ENCODE assay signal across 1 cellular context in genomic region chr12:75892779-75893408, GRCh38.
TF ChIP-seq lines count a peak whose summit lies in the region.

No MANE protein-coding gene starts in this region.

TF ChIP-seq in K562, 482 proteins besides CTCF, POLR2A, EP300 and RAD21 (continued from another document and continues in another):
- no peak for TF ChIP-seq GTF3C2 (IDR thresholded peaks at IDR 0.05; ENCODE audit: borderline replicate concordance, extremely low read depth, insufficient read length)
- TF ChIP-seq ETS2 (tag; IDR thresholded peaks at IDR 0.05; ENCODE audit: borderline replicate concordance, poor library complexity, severe bottlenecking), result no peak
- TF ChIP-seq ZNF24 (IDR thresholded peaks at IDR 0.05), result 0 out of 2 replicates have a peak, but pooled peaks have one; percentile 51
- TF ChIP-seq NR2F6 (CRISPR knock-in tag; IDR thresholded peaks at IDR 0.05), result no peak
- peak; percentile 57; the same call in 1 of the 2 replicates for TF ChIP-seq MYC (IDR thresholded peaks at IDR 0.05; ENCODE audit: low read depth, low read length)
- no peak for TF ChIP-seq MYC (CRISPR knock-in tag; IDR thresholded peaks at IDR 0.05; ENCODE audit: borderline replicate concordance, low read depth)
- peak; percentile 67 for TF ChIP-seq TAF1 (IDR thresholded peaks at IDR 0.05; ENCODE audit: control insufficient read depth, extremely low read depth, insufficient read depth, low read length, severe bottlenecking)
- peak; percentile 99 for TF ChIP-seq STAT5A (IDR thresholded peaks at IDR 0.05; ENCODE audit: borderline replicate concordance, low read length)
- TF ChIP-seq PCBP2 (IDR thresholded peaks at IDR 0.05; ENCODE audit: low read depth, low read length, poor library complexity, severe bottlenecking), result no peak
- TF ChIP-seq CBFA2T3 (IDR thresholded peaks at IDR 0.05), result peak; percentile 99
- TF ChIP-seq RFX7 (CRISPR knock-in tag; IDR thresholded peaks at IDR 0.05), result no peak
- TF ChIP-seq ETS1 (conservative IDR thresholded peaks at IDR 0.05; ENCODE audit: control insufficient read depth, low read depth, low read length), result peak; percentile 88; the same call in 1 of the 2 replicates
- TF ChIP-seq, protein P1, sequence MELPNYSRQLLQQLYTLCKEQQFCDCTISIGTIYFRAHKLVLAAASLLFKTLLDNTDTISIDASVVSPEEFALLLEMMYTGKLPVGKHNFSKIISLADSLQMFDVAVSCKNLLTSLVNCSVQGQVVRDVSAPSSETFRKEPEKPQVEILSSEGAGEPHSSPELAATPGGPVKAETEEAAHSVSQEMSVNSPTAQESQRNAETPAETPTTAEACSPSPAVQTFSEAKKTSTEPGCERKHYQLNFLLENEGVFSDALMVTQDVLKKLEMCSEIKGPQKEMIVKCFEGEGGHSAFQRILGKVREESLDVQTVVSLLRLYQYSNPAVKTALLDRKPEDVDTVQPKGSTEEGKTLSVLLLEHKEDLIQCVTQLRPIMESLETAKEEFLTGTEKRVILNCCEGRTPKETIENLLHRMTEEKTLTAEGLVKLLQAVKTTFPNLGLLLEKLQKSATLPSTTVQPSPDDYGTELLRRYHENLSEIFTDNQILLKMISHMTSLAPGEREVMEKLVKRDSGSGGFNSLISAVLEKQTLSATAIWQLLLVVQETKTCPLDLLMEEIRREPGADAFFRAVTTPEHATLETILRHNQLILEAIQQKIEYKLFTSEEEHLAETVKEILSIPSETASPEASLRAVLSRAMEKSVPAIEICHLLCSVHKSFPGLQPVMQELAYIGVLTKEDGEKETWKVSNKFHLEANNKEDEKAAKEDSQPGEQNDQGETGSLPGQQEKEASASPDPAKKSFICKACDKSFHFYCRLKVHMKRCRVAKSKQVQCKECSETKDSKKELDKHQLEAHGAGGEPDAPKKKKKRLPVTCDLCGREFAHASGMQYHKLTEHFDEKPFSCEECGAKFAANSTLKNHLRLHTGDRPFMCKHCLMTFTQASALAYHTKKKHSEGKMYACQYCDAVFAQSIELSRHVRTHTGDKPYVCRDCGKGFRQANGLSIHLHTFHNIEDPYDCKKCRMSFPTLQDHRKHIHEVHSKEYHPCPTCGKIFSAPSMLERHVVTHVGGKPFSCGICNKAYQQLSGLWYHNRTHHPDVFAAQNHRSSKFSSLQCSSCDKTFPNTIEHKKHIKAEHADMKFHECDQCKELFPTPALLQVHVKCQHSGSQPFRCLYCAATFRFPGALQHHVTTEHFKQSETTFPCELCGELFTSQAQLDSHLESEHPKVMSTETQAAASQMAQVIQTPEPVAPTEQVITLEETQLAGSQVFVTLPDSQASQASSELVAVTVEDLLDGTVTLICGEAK (IDR thresholded peaks at IDR 0.05), result 0 out of 2 replicates have a peak, but pooled peaks have one; percentile 43
- TF ChIP-seq, protein P1 (CRISPR knock-in tag; IDR thresholded peaks at IDR 0.05), result no peak
- no peak for TF ChIP-seq RBM22 (IDR thresholded peaks at IDR 0.05; ENCODE audit: low read depth, low read length, poor library complexity, severe bottlenecking)
- TF ChIP-seq, protein P2, sequence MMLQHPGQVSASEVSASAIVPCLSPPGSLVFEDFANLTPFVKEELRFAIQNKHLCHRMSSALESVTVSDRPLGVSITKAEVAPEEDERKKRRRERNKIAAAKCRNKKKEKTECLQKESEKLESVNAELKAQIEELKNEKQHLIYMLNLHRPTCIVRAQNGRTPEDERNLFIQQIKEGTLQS (IDR thresholded peaks at IDR 0.05), result peak; percentile 76
- TF ChIP-seq, protein P2 (CRISPR knock-in tag; conservative IDR thresholded peaks at IDR 0.05), result no peak
- TF ChIP-seq EGR1 (conservative IDR thresholded peaks at IDR 0.05), result peak; percentile 94
- TF ChIP-seq FOS (IDR thresholded peaks at IDR 0.05; ENCODE audit: extremely low read depth, insufficient read length), result peak; percentile 25
- TF ChIP-seq, protein P3, sequence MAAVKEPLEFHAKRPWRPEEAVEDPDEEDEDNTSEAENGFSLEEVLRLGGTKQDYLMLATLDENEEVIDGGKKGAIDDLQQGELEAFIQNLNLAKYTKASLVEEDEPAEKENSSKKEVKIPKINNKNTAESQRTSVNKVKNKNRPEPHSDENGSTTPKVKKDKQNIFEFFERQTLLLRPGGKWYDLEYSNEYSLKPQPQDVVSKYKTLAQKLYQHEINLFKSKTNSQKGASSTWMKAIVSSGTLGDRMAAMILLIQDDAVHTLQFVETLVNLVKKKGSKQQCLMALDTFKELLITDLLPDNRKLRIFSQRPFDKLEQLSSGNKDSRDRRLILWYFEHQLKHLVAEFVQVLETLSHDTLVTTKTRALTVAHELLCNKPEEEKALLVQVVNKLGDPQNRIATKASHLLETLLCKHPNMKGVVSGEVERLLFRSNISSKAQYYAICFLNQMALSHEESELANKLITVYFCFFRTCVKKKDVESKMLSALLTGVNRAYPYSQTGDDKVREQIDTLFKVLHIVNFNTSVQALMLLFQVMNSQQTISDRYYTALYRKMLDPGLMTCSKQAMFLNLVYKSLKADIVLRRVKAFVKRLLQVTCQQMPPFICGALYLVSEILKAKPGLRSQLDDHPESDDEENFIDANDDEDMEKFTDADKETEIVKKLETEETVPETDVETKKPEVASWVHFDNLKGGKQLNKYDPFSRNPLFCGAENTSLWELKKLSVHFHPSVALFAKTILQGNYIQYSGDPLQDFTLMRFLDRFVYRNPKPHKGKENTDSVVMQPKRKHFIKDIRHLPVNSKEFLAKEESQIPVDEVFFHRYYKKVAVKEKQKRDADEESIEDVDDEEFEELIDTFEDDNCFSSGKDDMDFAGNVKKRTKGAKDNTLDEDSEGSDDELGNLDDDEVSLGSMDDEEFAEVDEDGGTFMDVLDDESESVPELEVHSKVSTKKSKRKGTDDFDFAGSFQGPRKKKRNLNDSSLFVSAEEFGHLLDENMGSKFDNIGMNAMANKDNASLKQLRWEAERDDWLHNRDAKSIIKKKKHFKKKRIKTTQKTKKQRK (IDR thresholded peaks at IDR 0.05; ENCODE audit: borderline replicate concordance, low read depth, low read length), result no peak
- no peak for TF ChIP-seq ZNF121 (CRISPR knock-in tag; conservative IDR thresholded peaks at IDR 0.05)
- TF ChIP-seq, protein P4, sequence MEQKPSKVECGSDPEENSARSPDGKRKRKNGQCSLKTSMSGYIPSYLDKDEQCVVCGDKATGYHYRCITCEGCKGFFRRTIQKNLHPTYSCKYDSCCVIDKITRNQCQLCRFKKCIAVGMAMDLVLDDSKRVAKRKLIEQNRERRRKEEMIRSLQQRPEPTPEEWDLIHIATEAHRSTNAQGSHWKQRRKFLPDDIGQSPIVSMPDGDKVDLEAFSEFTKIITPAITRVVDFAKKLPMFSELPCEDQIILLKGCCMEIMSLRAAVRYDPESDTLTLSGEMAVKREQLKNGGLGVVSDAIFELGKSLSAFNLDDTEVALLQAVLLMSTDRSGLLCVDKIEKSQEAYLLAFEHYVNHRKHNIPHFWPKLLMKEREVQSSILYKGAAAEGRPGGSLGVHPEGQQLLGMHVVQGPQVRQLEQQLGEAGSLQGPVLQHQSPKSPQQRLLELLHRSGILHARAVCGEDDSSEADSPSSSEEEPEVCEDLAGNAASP (IDR thresholded peaks at IDR 0.05), result no peak
- peak; percentile 85; the same call in 1 of the 2 replicates for TF ChIP-seq MBD2 (IDR thresholded peaks at IDR 0.05; ENCODE audit: borderline replicate concordance, low read depth)
- no peak for TF ChIP-seq ATF1 (CRISPR knock-in tag; IDR thresholded peaks at IDR 0.05)
- peak; percentile 63; the same call in 1 of the 2 replicates for TF ChIP-seq ATF1 (tag; IDR thresholded peaks at IDR 0.05)
- TF ChIP-seq ARNT (IDR thresholded peaks at IDR 0.05), result peak; percentile 90 to 97
- no peak for TF ChIP-seq ZNF668 (CRISPR knock-in tag; IDR thresholded peaks at IDR 0.05)
- no peak for TF ChIP-seq HSF4 (CRISPR knock-in tag; IDR thresholded peaks at IDR 0.05; ENCODE audit: borderline replicate concordance)
- peak; percentile 100 for TF ChIP-seq KDM1A (IDR thresholded peaks at IDR 0.05)
- TF ChIP-seq ZSCAN29 (IDR thresholded peaks at IDR 0.05), result no peak
- TF ChIP-seq ARID3B (CRISPR knock-in tag; IDR thresholded peaks at IDR 0.05; ENCODE audit: borderline replicate concordance), result no peak
- TF ChIP-seq, protein P5, sequence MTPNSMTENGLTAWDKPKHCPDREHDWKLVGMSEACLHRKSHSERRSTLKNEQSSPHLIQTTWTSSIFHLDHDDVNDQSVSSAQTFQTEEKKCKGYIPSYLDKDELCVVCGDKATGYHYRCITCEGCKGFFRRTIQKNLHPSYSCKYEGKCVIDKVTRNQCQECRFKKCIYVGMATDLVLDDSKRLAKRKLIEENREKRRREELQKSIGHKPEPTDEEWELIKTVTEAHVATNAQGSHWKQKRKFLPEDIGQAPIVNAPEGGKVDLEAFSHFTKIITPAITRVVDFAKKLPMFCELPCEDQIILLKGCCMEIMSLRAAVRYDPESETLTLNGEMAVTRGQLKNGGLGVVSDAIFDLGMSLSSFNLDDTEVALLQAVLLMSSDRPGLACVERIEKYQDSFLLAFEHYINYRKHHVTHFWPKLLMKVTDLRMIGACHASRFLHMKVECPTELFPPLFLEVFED (CRISPR knock-in tag; conservative IDR thresholded peaks at IDR 0.05), result peak; percentile 74; the same call in 1 of the 2 replicates
- no peak for TF ChIP-seq NFIX (CRISPR knock-in tag; IDR thresholded peaks at IDR 0.05; ENCODE audit: low read depth)
- no peak for TF ChIP-seq ZC3H11A (IDR thresholded peaks at IDR 0.05; ENCODE audit: low read depth, low read length)
- no peak for TF ChIP-seq PTTG1 (tag; IDR thresholded peaks at IDR 0.05; ENCODE audit: low read depth)
- TF ChIP-seq ZNF224 (CRISPR knock-in tag; IDR thresholded peaks at IDR 0.05), result no peak
- TF ChIP-seq ARID2 (IDR thresholded peaks at IDR 0.05), result no peak
- TF ChIP-seq HMG20A (CRISPR knock-in tag; conservative IDR thresholded peaks at IDR 0.05), result peak; percentile 95
- TF ChIP-seq NFE2L1 (tag; IDR thresholded peaks at IDR 0.05; ENCODE audit: borderline replicate concordance, low read depth), result no peak
- no peak for TF ChIP-seq ELF2 (CRISPR knock-in tag; IDR thresholded peaks at IDR 0.05)
- no peak for TF ChIP-seq PTRF (tag; IDR thresholded peaks at IDR 0.05)
- TF ChIP-seq NFRKB (IDR thresholded peaks at IDR 0.05; ENCODE audit: low read depth), result peak; percentile 29; the same call in 1 of the 2 replicates
